In the genomic region with DNA sequence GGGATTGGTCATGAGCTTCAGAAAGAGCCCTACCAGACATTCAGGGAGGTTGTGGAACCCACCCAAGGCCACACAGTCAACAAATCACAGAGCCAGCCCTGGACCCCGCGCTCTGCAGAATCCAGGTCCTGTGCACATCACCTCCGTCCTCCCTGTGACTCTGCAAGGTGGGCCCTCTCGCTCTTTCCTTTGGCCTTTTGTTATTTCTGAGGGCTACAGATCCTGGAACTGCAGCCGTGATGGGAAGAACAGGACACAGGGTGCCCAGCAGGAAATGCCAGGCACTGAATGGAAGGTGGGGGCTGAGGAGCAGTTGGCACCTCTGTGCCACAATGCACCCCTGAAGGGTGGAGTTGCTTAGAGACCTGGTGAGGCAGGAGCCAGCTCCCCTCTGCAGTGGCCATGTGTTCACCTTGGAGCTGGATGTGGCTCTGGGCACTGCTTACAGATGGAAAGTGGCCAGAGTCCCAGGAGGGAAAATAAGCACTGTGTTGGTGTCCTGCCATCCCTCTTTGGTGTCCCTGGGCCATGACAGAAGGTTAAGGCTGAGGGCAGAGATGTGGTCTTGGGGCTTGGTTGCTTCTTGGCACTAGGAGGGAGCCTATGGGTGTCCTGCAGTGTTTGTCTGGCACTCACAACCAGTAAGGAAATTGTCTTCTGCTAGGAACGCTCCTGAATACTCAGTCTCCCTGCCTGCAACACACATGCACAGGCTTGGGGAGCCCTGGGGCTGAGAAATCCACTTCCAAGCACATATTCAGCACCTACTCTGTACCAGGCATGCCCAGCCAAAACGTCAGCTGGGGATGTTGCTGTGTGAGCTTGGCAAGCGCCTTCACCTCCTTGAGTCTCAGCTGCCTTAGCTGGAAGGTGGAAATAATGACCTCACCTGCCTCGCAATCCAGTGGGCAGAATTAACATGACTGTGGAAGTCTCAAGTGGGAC, we compare ENCODE assay signal across 21 cellular contexts.
DNase-seq lines count a peak whose midpoint lies in the region; ATAC-seq and TF ChIP-seq lines count a peak whose summit lies in the region.
"Had no signal": no experiment of that assay in that cellular context is flagged by ENCODE, and none has a peak within 500 bp of the region (broad histone marks: within the 10 kb centered on the region; RNA-seq: fewer than 3 reads in every experiment).

No MANE protein-coding gene starts in this region.

- TF ChIP-seq POLR2A in breast epithelium (IDR thresholded peaks at IDR 0.05) = no peak
- TF ChIP-seq POLR2A in thyroid gland (IDR thresholded peaks at IDR 0.05) = no peak

- intact Hi-C loops in breast epithelium (cut with DNase I; ENCODE audit: low total_unique reads) = loop anchor here (10.0 kb wide), 1 partner anchor 90 kb away; no protein-coding TSS in a partner anchor
- intact Hi-C loops in MCF 10A (cut with micrococcal nuclease) = no loop called here
- intact Hi-C loops in thyroid gland (cut with DNase I) = no loop called here

- TF ChIP-seq CTCF in breast epithelium (IDR thresholded peaks at IDR 0.05) (no peak), MCF 10A (IDR thresholded peaks at IDR 0.05; ENCODE audit: unreplicated experiment) (no peak), VCaP (conservative IDR thresholded peaks at IDR 0.05) (no peak), thyroid gland (IDR thresholded peaks at IDR 0.05) (no peak)

- H3K36me3 ChIP-seq in breast epithelium (no peaks in the 10 kb centered on the region), thyroid gland (no peaks in the 10 kb centered on the region)
- H3K36me3 ChIP-seq: BE2C, esophagus muscularis mucosa, left lung had no signal

- no peaks in the 10 kb centered on the region for H3K9me3 Mint-ChIP-seq in MCF 10A (ENCODE audit: unreplicated experiment)
- no peaks in the 10 kb centered on the region for H3K9me3 Mint-ChIP-seq in activated CD8-positive, alpha-beta T cell treated with anti-CD3 and anti-CD28 coated beads, Interleukin-2, amount 10 ng/mL, durations not matched to agents 7 days and 5 days (ENCODE audit: insufficient read depth)
- H3K9me3 Mint-ChIP-seq: activated T-cell treated with anti-CD3 and anti-CD28 coated beads, Interleukin-2, amount 50 U/mL, for 4 hours; neural crest cell had no signal

- no peaks in the 10 kb centered on the region for H3K36me3 Mint-ChIP-seq in MCF 10A (ENCODE audit: insufficient read depth, unreplicated experiment)
- no peaks in the 10 kb centered on the region for H3K36me3 Mint-ChIP-seq in activated CD8-positive, alpha-beta T cell treated with anti-CD3 and anti-CD28 coated beads, Interleukin-2, amount 10 ng/mL, durations not matched to agents 7 days and 5 days (ENCODE audit: low read depth)

- peak; percentile 57 to 93 for DNase-seq in breast epithelium (ENCODE audit: low spot score in 2 of 2)
- DNase-seq in MCF 10A (ENCODE audit: unreplicated experiment) = no peak
- DNase-seq in medulla oblongata (ENCODE audit: extremely low spot score) = peak; percentile 20
- peak; percentile 69 to 71 for DNase-seq in thyroid gland
- no peak for DNase-seq in activated CD8-positive, alpha-beta T cell treated with anti-CD3 and anti-CD28 coated beads, Interleukin-2, amount 10 ng/mL, durations not matched to agents 7 days and 5 days
- DNase-seq in DMS53 treated with DMSO at 0.1 percent for 48 hours (lab: John Stamatoyannopoulos, UW; ENCODE audit: unreplicated experiment) = no peak
- DNase-seq: activated naive CD4-positive, alpha-beta T cell treated with Interleukin-2 at 50 U/mL for 16 hours; activated T-cell treated with anti-CD3 and anti-CD28 coated beads, Interleukin-2, amount 50 U/mL, for 4 hours; amygdala; BE2C; left lung; mucosa of descending colon; NCI-H146; NCI-H510A; stimulated activated CD4-positive, alpha-beta T cell treated with anti-CD3 and anti-CD28 coated beads, Interleukin-4, amount 100 ng/mL, for 4 hours had no signal

- H3K27ac ChIP-seq in breast epithelium (peak overlapping the region; percentile 67 to 76), VCaP (peak overlapping the region; percentile 80), thyroid gland (no peak overlapping the region)
- H3K27ac ChIP-seq: left lung, RWPE1 had no signal

- H3K4me1 ChIP-seq in breast epithelium (peaks cover 0 to 5% of the 10 kb centered on the region in 2 donors), thyroid gland (peaks cover 0 to 8% of the 10 kb centered on the region in 2 donors)
- H3K4me1 ChIP-seq: BE2C had no signal

- no peak overlapping the region for H3K27ac Mint-ChIP-seq in MCF 10A (ENCODE audit: low read depth, unreplicated experiment)
- H3K27ac Mint-ChIP-seq in activated CD8-positive, alpha-beta T cell treated with anti-CD3 and anti-CD28 coated beads, Interleukin-2, amount 10 ng/mL, durations not matched to agents 7 days and 5 days = no peak overlapping the region

- H3K27me3 Mint-ChIP-seq in MCF 10A (ENCODE audit: insufficient read depth, unreplicated experiment) = peaks cover 56% of the 10 kb centered on the region
- H3K27me3 Mint-ChIP-seq in activated CD8-positive, alpha-beta T cell treated with anti-CD3 and anti-CD28 coated beads, Interleukin-2, amount 10 ng/mL, durations not matched to agents 7 days and 5 days (ENCODE audit: low read depth) = peaks cover 36% of the 10 kb centered on the region

- H3K9me3 ChIP-seq in breast epithelium (no peaks in the 10 kb centered on the region), thyroid gland (no peaks in the 10 kb centered on the region)
- H3K9me3 ChIP-seq: BE2C, esophagus muscularis mucosa, left lung, mucosa of descending colon had no signal

- H3K4me3 ChIP-seq in breast epithelium (no peak overlapping the region), thyroid gland (replicated peaks in 1 of 3) (no peak overlapping the region)
- H3K4me3 ChIP-seq: esophagus muscularis mucosa, left lung, mucosa of descending colon had no signal

- no TSS peak for BruUV-seq in MCF 10A (replicated peaks; lab: Mats Ljungman, UMichigan)

- WGBS in thyroid gland, 2 donors = 67 to 75% methylated on average over 8 to 9 of the region's 9 CpGs

- H3K4me3 Mint-ChIP-seq in MCF 10A (ENCODE audit: unreplicated experiment) = no peak overlapping the region
- H3K4me3 Mint-ChIP-seq in activated CD8-positive, alpha-beta T cell treated with anti-CD3 and anti-CD28 coated beads, Interleukin-2, amount 10 ng/mL, durations not matched to agents 7 days and 5 days = no peak overlapping the region
- H3K4me3 Mint-ChIP-seq: activated T-cell treated with anti-CD3 and anti-CD28 coated beads, Interleukin-2, amount 50 U/mL, for 4 hours; neural crest cell had no signal

- CTCF ChIA-PET in MCF 10A (lab: Yijun Ruan, JAX) = interaction anchor here (0.6 kb wide), 1 partner anchor 605 kb away, joined by 3 read pairs; no protein-coding TSS in a partner anchor
- CTCF ChIA-PET in activated CD8-positive, alpha-beta T cell treated with anti-CD3 and anti-CD28 coated beads, Interleukin-2, amount 10 ng/mL, durations not matched to agents 7 days and 5 days (lab: Charles Lee) = no interaction called here

- H3K27me3 ChIP-seq in breast epithelium (peaks cover 0 to 3% of the 10 kb centered on the region in 2 donors), thyroid gland (no peaks in the 10 kb centered on the region)
- H3K27me3 ChIP-seq: BE2C had no signal

- peaks cover 5% of the 10 kb centered on the region for H3K4me1 Mint-ChIP-seq in MCF 10A (ENCODE audit: insufficient read depth, unreplicated experiment)
- peaks cover 15% of the 10 kb centered on the region for H3K4me1 Mint-ChIP-seq in activated CD8-positive, alpha-beta T cell treated with anti-CD3 and anti-CD28 coated beads, Interleukin-2, amount 10 ng/mL, durations not matched to agents 7 days and 5 days (ENCODE audit: low read depth)
- H3K4me1 Mint-ChIP-seq: neural crest cell had no signal

- ATAC-seq in activated CD8-positive, alpha-beta T cell treated with anti-CD3 and anti-CD28 coated beads, Interleukin-2, amount 10 ng/mL, durations not matched to agents 7 days and 5 days = no peak
- no peak for ATAC-seq in GM19463 (IDR thresholded peaks at IDR 0.05; ENCODE audit: unreplicated experiment)
- ATAC-seq: activated CD4-positive, CD25-positive, alpha-beta regulatory T cell treated with anti-CD3 and anti-CD28 coated beads, Interleukin-2, amount 50 U/mL, for 24 hours; activated T-cell treated with anti-CD3 and anti-CD28 coated beads, Interleukin-2, amount 50 U/mL, for 4 hours; mucosa of descending colon had no signal

- POLR2A ChIA-PET in MCF 10A (lab: Yijun Ruan, JAX) = interaction anchor here (0.8 kb wide), 1 partner anchor 115 kb away, joined by 3 read pairs; no protein-coding TSS in a partner anchor
- POLR2A ChIA-PET in activated CD8-positive, alpha-beta T cell treated with anti-CD3 and anti-CD28 coated beads, Interleukin-2, amount 10 ng/mL, durations not matched to agents 7 days and 5 days (lab: Charles Lee) = interaction anchor here (0.5 kb wide), 1 partner anchor 62 kb away, joined by 3 read pairs; no protein-coding TSS in a partner anchor

Comparison
In these comparisons a context has a peak if more than half of its experiments do, and no peak if none do; other contexts are left out.
1. DNase-seq: peak in breast epithelium (2 of 2), medulla oblongata (single experiment) and thyroid gland (2 of 2); none in MCF 10A (single experiment), activated CD8-positive, alpha-beta T cell treated with anti-CD3 and anti-CD28 coated beads, Interleukin-2, amount 10 ng/mL, durations not matched to agents 7 days and 5 days (single experiment) and DMS53 treated with DMSO at 0.1 percent for 48 hours (single experiment).
2. H3K27ac ChIP-seq: peak in breast epithelium (2 of 2) and VCaP (single experiment); none in thyroid gland (0 of 3).